In the genomic region with DNA sequence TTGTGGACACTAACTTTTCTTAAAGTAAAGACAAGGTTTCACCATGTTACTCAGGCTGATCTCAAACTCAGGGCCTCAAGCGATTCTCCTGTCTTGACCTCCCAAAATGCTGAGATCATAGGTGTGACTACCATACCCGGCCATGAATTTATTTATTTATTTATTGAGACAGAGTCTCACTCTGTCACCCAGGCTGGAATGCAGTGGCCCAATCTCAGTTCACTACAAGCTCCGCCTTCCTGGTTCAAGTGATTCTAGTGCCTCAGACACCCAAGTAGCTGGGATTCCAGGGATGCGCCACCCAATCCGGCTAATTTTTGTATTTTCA, we compare ENCODE assay signal across 16 cellular contexts.
"Had no signal": no experiment of that assay in that cellular context is flagged by ENCODE, and none has a peak within 500 bp of the region (broad histone marks: within the 10 kb centered on the region; RNA-seq: fewer than 3 reads in every experiment).

No MANE protein-coding gene starts in this region.

- H3K27ac ChIP-seq: breast epithelium, esophagus squamous epithelium, heart right ventricle, thyroid gland had no signal

- H3K4me3 ChIP-seq: breast epithelium, esophagus squamous epithelium, heart right ventricle, thyroid gland had no signal

- DNase-seq: activated CD4-positive, alpha-beta T cell treated with anti-CD3 and anti-CD28 coated beads, Interleukin-2, amount 10 ng/mL, durations not matched to agents 24 days and 14 days; activated CD8-positive, alpha-beta memory T cell treated with anti-CD3 and anti-CD28 coated beads, Interleukin-2, amount 50 U/mL, for 4 hours; activated CD8-positive, alpha-beta T cell treated with anti-CD3 and anti-CD28 coated beads, Interleukin-2, amount 10 ng/mL, durations not matched to agents 7 days and 5 days; activated naive CD4-positive, alpha-beta T cell treated with anti-CD3 and anti-CD28 coated beads, Interleukin-2, amount 50 U/mL, for 16 hours; activated T-cell treated with anti-CD3 and anti-CD28 coated beads, Interleukin-2, amount 50 U/mL, for 4 hours; cerebellar nuclear complex; cortex of kidney; esophagus squamous epithelium; heart right ventricle; kidney glomerular epithelial cell; left ventricle myocardium superior; occipital lobe; posterior cingulate gyrus; stimulated activated naive B cell treated with anti-CD40 and anti-IgM and Interleukin-4, amounts not matched to agents 10 μg/mL and 1 μg/mL and 100 μg/mL, for 72 hours; thyroid gland had no signal

- H3K4me1 ChIP-seq: breast epithelium, esophagus squamous epithelium, thyroid gland had no signal

- H3K36me3 ChIP-seq: breast epithelium, esophagus squamous epithelium, heart right ventricle, thyroid gland had no signal

- H3K9me3 Mint-ChIP-seq: activated T-cell treated with anti-CD3 and anti-CD28 coated beads, Interleukin-2, amount 50 U/mL, for 4 hours had no signal

- H3K27me3 ChIP-seq: breast epithelium, esophagus squamous epithelium, heart right ventricle, thyroid gland had no signal

- H3K36me3 Mint-ChIP-seq: stimulated activated naive B cell treated with anti-CD40 and anti-IgM and Interleukin-4, amounts not matched to agents 10 μg/mL and 1 μg/mL and 100 μg/mL, for 72 hours had no signal

- H3K27ac Mint-ChIP-seq: activated CD4-positive, alpha-beta T cell treated with anti-CD3 and anti-CD28 coated beads, Interleukin-2, amount 10 ng/mL, durations not matched to agents 24 days and 14 days; activated CD8-positive, alpha-beta T cell treated with anti-CD3 and anti-CD28 coated beads, Interleukin-2, amount 10 ng/mL, durations not matched to agents 7 days and 5 days; stimulated activated naive B cell treated with anti-CD40 and anti-IgM and Interleukin-4, amounts not matched to agents 10 μg/mL and 1 μg/mL and 100 μg/mL, for 72 hours had no signal

- H3K9me3 ChIP-seq: breast epithelium, esophagus squamous epithelium, heart right ventricle, thyroid gland had no signal

- H3K4me3 Mint-ChIP-seq: activated CD4-positive, alpha-beta T cell treated with anti-CD3 and anti-CD28 coated beads, Interleukin-2, amount 10 ng/mL, durations not matched to agents 24 days and 14 days; activated CD8-positive, alpha-beta T cell treated with anti-CD3 and anti-CD28 coated beads, Interleukin-2, amount 10 ng/mL, durations not matched to agents 7 days and 5 days; activated T-cell treated with anti-CD3 and anti-CD28 coated beads, Interleukin-2, amount 50 U/mL, for 4 hours; stimulated activated naive B cell treated with anti-CD40 and anti-IgM and Interleukin-4, amounts not matched to agents 10 μg/mL and 1 μg/mL and 100 μg/mL, for 72 hours had no signal

- H3K27me3 Mint-ChIP-seq: activated CD4-positive, alpha-beta T cell treated with anti-CD3 and anti-CD28 coated beads, Interleukin-2, amount 10 ng/mL, durations not matched to agents 24 days and 14 days; stimulated activated naive B cell treated with anti-CD40 and anti-IgM and Interleukin-4, amounts not matched to agents 10 μg/mL and 1 μg/mL and 100 μg/mL, for 72 hours had no signal

- ATAC-seq: activated CD8-positive, alpha-beta T cell treated with anti-CD3 and anti-CD28 coated beads, Interleukin-2, amount 10 ng/mL, durations not matched to agents 7 days and 5 days; activated T-cell treated with anti-CD3 and anti-CD28 coated beads, Interleukin-2, amount 50 U/mL, for 4 hours; heart right ventricle; left ventricle myocardium superior had no signal
